In the genomic region with DNA sequence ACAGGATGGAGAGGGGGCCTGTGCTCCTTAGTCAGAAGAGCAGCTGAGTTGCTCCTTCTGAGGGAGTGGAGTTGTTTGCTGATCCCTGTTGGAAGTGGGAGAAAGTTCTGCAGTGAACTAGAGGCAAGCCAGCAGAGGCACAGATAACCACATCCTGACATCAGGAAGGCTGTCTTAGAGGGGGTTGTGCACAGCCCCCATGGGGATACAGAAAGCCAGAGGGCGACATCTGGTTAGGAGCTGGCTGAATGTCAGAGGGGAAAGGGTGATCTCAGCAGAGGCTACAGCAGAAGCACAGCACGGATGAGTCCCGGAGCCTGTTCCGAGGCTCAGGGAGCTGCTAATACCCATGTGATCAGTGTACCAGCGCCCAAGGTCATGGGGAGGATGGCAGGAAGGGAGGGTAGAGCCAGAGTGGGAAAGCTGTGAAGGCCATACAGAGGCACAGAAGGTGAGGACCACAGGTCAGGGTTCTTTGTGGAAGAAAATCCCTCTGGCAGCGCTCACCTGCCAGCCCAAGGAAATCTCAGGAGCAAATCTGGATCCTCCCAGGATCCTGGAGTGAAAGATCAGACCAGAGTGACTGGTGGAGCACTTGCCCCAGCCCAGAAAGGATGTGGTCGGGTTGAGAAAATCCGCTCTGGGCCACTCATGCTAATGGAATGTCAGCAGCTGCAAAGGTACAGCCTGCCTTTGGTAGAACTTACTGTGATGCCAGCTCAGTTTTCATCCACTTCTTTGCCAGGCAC, we compare ENCODE assay signal across 8 cellular contexts.
DNase-seq lines count a peak whose midpoint lies in the region; ATAC-seq and TF ChIP-seq lines count a peak whose summit lies in the region.

No MANE protein-coding gene starts in this region.

- H3K36me3 ChIP-seq in lung (ENCODE audit: control insufficient read depth in 2 of 2, insufficient read depth in 2 of 2, low read length in 2 of 2) (peaks cover 0 to 33% of the 10 kb centered on the region in 2 donors), vagina (peaks cover 0 to 34% of the 10 kb centered on the region in 2 donors)

- H3K27ac ChIP-seq in coronary artery: peak overlapping the region; percentile 84 to 91
- peak overlapping the region; percentile 78 to 80 for H3K27ac ChIP-seq in lung (ENCODE audit: low read depth in 1 of 2, low read length in 1 of 2)
- H3K27ac ChIP-seq in vagina: peak overlapping the region; percentile 81

- DNase-seq in COLO668 (lab: John Stamatoyannopoulos, UW; ENCODE audit: unreplicated experiment): peak; percentile 42
- DNase-seq in NCI-H2107 treated with DMSO at 0.1 percent for 48 hours (lab: John Stamatoyannopoulos, UW; ENCODE audit: unreplicated experiment): peak; percentile 49
- DNase-seq in coronary artery (ENCODE audit: low spot score): peak; percentile 90
- peak; percentile 63 for DNase-seq in lung (ENCODE audit: low spot score)
- no peak for DNase-seq in vagina (ENCODE audit: extremely low spot score in 2 of 2)
- no peak for DNase-seq in NCI-H345 treated with DMSO at 0.1 percent for 48 hours (lab: John Stamatoyannopoulos, UW; ENCODE audit: unreplicated experiment)
- DNase-seq in NAMALWA (ENCODE audit: low spot score): no peak
- DNase-seq in effector CD8-positive, alpha-beta T cell (lab: John Stamatoyannopoulos, UW): no peak

- 64 to 85% methylated on average over 8 of the region's 8 CpGs for WGBS in lung, 2 donors

- H3K27me3 ChIP-seq in lung (ENCODE audit: control insufficient read depth, insufficient read depth) (no peaks in the 10 kb centered on the region), vagina (no peaks in the 10 kb centered on the region)

- H3K4me3 ChIP-seq in coronary artery (peak overlapping the region; percentile 17), lung (no peak overlapping the region), vagina (no peak overlapping the region)

- intact Hi-C loops in vagina (cut with DNase I): no loop called here

- H3K4me1 ChIP-seq in lung (ENCODE audit: control insufficient read depth in 2 of 2, insufficient read depth in 2 of 2, low read length in 2 of 2) (peaks cover 3 to 22% of the 10 kb centered on the region in 2 donors), vagina (peaks cover 51% of the 10 kb centered on the region)

- TF ChIP-seq CTCF in coronary artery (IDR thresholded peaks at IDR 0.05) (no peak), lung (IDR thresholded peaks at IDR 0.05; ENCODE audit: control extremely low read depth, extremely low read depth) (no peak), vagina (IDR thresholded peaks at IDR 0.05) (no peak)

- no peak for TF ChIP-seq POLR2A in vagina (IDR thresholded peaks at IDR 0.05)

- peak; percentile 50 for ATAC-seq in lung (ENCODE audit: insufficient read depth, low FRiP score)

- H3K9me3 ChIP-seq in lung (ENCODE audit: control insufficient read depth in 2 of 2, insufficient read depth in 1 of 2, low read length in 1 of 2) (no peaks in the 10 kb centered on the region), vagina (no peaks in the 10 kb centered on the region)

Comparison
In these comparisons a context has a peak if more than half of its experiments do, and no peak if none do; other contexts are left out.
1. DNase-seq: peak in COLO668 (single experiment), NCI-H2107 treated with DMSO at 0.1 percent for 48 hours (single experiment), coronary artery (single experiment) and lung (single experiment); none in vagina (0 of 2), NCI-H345 treated with DMSO at 0.1 percent for 48 hours (single experiment), NAMALWA (single experiment) and effector CD8-positive, alpha-beta T cell (single experiment).
2. Peak in every context shown above with its lines, with median percentiles within 50 percentile points of each other: H3K27ac ChIP-seq.